In genomic region chr9:100324594-100325200, GRCh38 we compare ENCODE assay signal across 9 cellular contexts. TPM values are rescaled to one million over a fixed set of nuclear protein-coding genes. Genes with fewer than 3 reads are reported as not detected.
DNase-seq lines count a peak whose midpoint lies in the region; ATAC-seq and TF ChIP-seq lines count a peak whose summit lies in the region.
"Had no signal": no experiment of that assay in that cellular context is flagged by ENCODE, and none has a peak within 500 bp of the region (broad histone marks: within the 10 kb centered on the region; RNA-seq: fewer than 3 reads in every experiment).

No MANE protein-coding gene starts in this region.

- H3K4me3 ChIP-seq in SK-N-MC (no peak overlapping the region), uterus (no peak overlapping the region)

- no peak for TF ChIP-seq POLR2A in uterus (IDR thresholded peaks at IDR 0.05)

- H3K27me3 ChIP-seq in uterus, result no peaks in the 10 kb centered on the region

- H3K27ac ChIP-seq in SK-N-MC, result no peak overlapping the region
- no peak overlapping the region for H3K27ac ChIP-seq in uterus
- H3K27ac ChIP-seq: epithelial cell of prostate had no signal

- H3K36me3 ChIP-seq in SK-N-MC (ENCODE audit: insufficient read depth, low read length) (peaks cover 80% of the 10 kb centered on the region), uterus (no peaks in the 10 kb centered on the region)

- H3K9me3 ChIP-seq in SK-N-MC (ENCODE audit: low read depth, low read length) (no peaks in the 10 kb centered on the region), uterus (no peaks in the 10 kb centered on the region)

- no peak overlapping the region for H3K9ac ChIP-seq in SK-N-MC (ENCODE audit: insufficient read length)

- H3K4me1 ChIP-seq in uterus, result no peaks in the 10 kb centered on the region

- no peak for ATAC-seq in HG03135 (IDR thresholded peaks at IDR 0.05; ENCODE audit: unreplicated experiment)

- DNase-seq in AG20443 (ENCODE audit: low spot score) (peak; percentile 27), H4 (ENCODE audit: low spot score) (peak; percentile 28), SK-N-MC (ENCODE audit: low read depth, low spot score) (peak; percentile 50), glomerular endothelial cell (ENCODE audit: extremely low read depth, low read depth, low spot score) (peak; percentile 27), uterus (no peak), anterior cingulate cortex (lab: John Stamatoyannopoulos, UW) (no peak), cerebellar nuclear complex (lab: John Stamatoyannopoulos, UW) (no peak)

- TF ChIP-seq CTCF in uterus (IDR thresholded peaks at IDR 0.05), result peak in 3 of 4 experiments; percentile 25 to 51 (median 30)

- intact Hi-C loops in uterus (cut with DNase I; ENCODE audit: low total_unique reads), result no loop called here

RNA-seq across cellular contexts. Expression of gene TEX10, which starts 28.0 kb away (rescaled TPM):
- 29.4 and 32.7 TPM in 2 replicates for total RNA-seq in H4 (2014; rRNA removed; shearing (Covaris generic))
- total RNA-seq in glomerular endothelial cell, result 19.1 and 25.7 TPM in 2 replicates
- 10 to 100 TPM; 17.9 to 48.0 (median 21.2) TPM for total RNA-seq in uterus

Comparison
In these comparisons a context has a peak if more than half of its experiments do, and no peak if none do; other contexts are left out.
1. DNase-seq: peak in AG20443 (single experiment), H4 (single experiment), SK-N-MC (single experiment) and glomerular endothelial cell (single experiment); none in uterus (0 of 2), anterior cingulate cortex (0 of 58) and cerebellar nuclear complex (0 of 2).